7 cellular contexts compared by ENCODE assay signal in genomic region chr2:142678164-142678563, GRCh38.
"Had no signal": no experiment of that assay in that cellular context is flagged by ENCODE, and none has a peak within 500 bp of the region (broad histone marks: within the 10 kb centered on the region; RNA-seq: fewer than 3 reads in every experiment).

No MANE protein-coding gene starts in this region.

- H3K4me3 ChIP-seq: GM23248 had no signal

- H3K9ac ChIP-seq: GM23248, KMS-11 had no signal

- DNase-seq: GM23248, GOT3, H7, HCEC 1CT, KBM-7 had no signal

- FAIRE-seq: HTR-8/SVneo had no signal

- H2AFZ ChIP-seq: GM23248 had no signal

- H3K4me2 ChIP-seq: KMS-11 had no signal

- H3K27ac ChIP-seq: GM23248, KMS-11 had no signal
